ENCODE assay signal across 25 cellular contexts in genomic region chr13:48839171-48839570, GRCh38.
"Had no signal": no experiment of that assay in that cellular context is flagged by ENCODE, and none has a peak within 500 bp of the region (broad histone marks: within the 10 kb centered on the region; RNA-seq: fewer than 3 reads in every experiment).

No MANE protein-coding gene starts in this region.

- H3K4me3 ChIP-seq: left lung, mucosa of descending colon, ovary, skin epidermis, stomach, testis, thyroid gland, transverse colon, upper lobe of left lung, vagina had no signal

- H3K4me1 ChIP-seq: left lung, stomach, testis, thyroid gland, transverse colon, vagina had no signal

- ATAC-seq: left colon; left lung; mucosa of descending colon; naive thymus-derived CD4-positive, alpha-beta T cell; natural killer cell treated with Interleukin-12 subunit alpha and Interleukin-12 subunit beta and Interleukin-15 and Interleukin-18, amount 100 ng/mL, for 72 hours; right cardiac atrium; sciatic nerve; stimulated activated naive B cell treated with anti-CD40 and anti-IgM and Interleukin-4, amounts not matched to agents 10 μg/mL and 1 μg/mL and 100 μg/mL, for 72 hours; stimulated activated naive CD8-positive, alpha-beta T cell treated with anti-CD3 and anti-CD28 coated beads, Interleukin-15, Interleukin-2, amounts not matched to agents 100 U/mL and 50 U/mL, for 24 hours had no signal

- H3K27ac ChIP-seq: left lung, ovary, skin epidermis, stomach, testis, thyroid gland, transverse colon, upper lobe of left lung, vagina had no signal

- H3K36me3 ChIP-seq: left lung, ovary, stomach, thyroid gland, transverse colon, upper lobe of left lung, vagina had no signal

- H3K27me3 ChIP-seq: left lung, ovary, stomach, testis, thyroid gland, transverse colon, upper lobe of left lung, vagina had no signal

- DNase-seq: hippocampal formation; kidney; left colon; left lung; midbrain; mucosa of descending colon; naive thymus-derived CD4-positive, alpha-beta T cell; ovary; retina; right cardiac atrium; stimulated activated CD4-positive, alpha-beta T cell treated with anti-CD3 and anti-CD28 coated beads, Interleukin-12 subunit alpha, Interleukin-12 subunit beta, amount 100 ng/mL, for 4 hours; stimulated activated CD4-positive, alpha-beta T cell treated with anti-CD3 and anti-CD28 coated beads, Interleukin-15, amount 100 ng/mL, for 24 hours; stimulated activated CD4-positive, alpha-beta T cell treated with anti-CD3 and anti-CD28 coated beads, Interleukin-2, amount 100 ng/mL, for 24 hours; stimulated activated CD4-positive, alpha-beta T cell treated with anti-CD3 and anti-CD28 coated beads, Interleukin-4, amount 100 ng/mL, for 1 hour; stimulated activated naive B cell treated with anti-CD40 and anti-IgM and Interleukin-4, amounts not matched to agents 10 μg/mL and 1 μg/mL and 100 μg/mL, for 72 hours; stimulated activated naive CD8-positive, alpha-beta T cell treated with anti-CD3 and anti-CD28 coated beads, Interleukin-15, Interleukin-2, amounts not matched to agents 100 U/mL and 50 U/mL, for 24 hours; stomach; testis; thyroid gland; transverse colon; upper lobe of left lung had no signal

- H3K9me3 ChIP-seq: mucosa of descending colon, ovary, testis, thyroid gland, transverse colon, vagina had no signal
